In the genomic region with DNA sequence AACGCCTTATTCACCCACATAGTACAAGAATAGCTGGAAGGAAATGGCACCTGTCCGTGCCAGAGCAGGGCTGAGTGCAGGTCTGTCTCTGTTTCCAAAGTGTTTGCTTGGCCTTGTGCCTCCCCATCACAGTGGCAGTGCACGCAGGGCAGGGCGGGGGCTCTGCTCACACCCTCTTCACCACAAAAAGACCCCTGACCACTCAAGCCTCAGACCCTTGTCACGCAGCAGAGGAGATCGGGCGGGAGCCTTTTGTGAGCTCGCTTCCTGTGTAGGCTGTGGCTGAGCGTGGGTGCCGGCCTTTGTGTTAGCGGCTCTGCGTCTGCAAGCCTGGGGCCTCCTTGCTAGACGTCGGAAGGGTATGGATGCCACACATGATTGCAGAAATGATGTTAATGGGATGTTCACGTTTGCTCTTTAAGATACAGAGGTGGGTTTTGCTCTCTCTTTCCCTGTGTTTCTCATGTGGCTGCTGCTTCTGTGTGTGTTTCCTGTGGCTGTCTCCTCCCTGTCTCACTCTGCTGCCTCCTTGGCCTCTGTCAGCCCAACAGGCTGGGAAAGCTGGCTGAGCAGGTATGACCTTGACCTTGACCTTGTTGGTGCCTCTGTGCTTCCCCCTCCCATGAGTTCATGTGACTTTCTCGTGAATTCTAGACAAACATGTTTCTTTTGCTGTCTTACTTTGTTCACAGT, we compare ENCODE assay signal across 10 cellular contexts. TPM values are rescaled to one million over a fixed set of nuclear protein-coding genes. Genes with fewer than 3 reads are reported as not detected.
DNase-seq lines count a peak whose midpoint lies in the region; ATAC-seq and TF ChIP-seq lines count a peak whose summit lies in the region.
"Had no signal": no experiment of that assay in that cellular context is flagged by ENCODE, and none has a peak within 500 bp of the region (broad histone marks: within the 10 kb centered on the region; RNA-seq: fewer than 3 reads in every experiment).

No MANE protein-coding gene starts in this region.

- H3K4me3 Mint-ChIP-seq in effector memory CD8-positive, alpha-beta T cell = peak overlapping the region; percentile 72 to 76

- H3K79me2 ChIP-seq in GM23248 (ENCODE audit: insufficient read depth) = no peaks in the 10 kb centered on the region

- H3K27ac ChIP-seq in GM23248 = no peak overlapping the region

- no peaks in the 10 kb centered on the region for H3K27me3 ChIP-seq in GM23248 (replicated peaks; ENCODE audit: insufficient read depth)

- no peak overlapping the region for H3K9ac ChIP-seq in GM23248

- H3K9me3 Mint-ChIP-seq in effector memory CD8-positive, alpha-beta T cell = no peaks in the 10 kb centered on the region

- H3K36me3 ChIP-seq in GM23248 (ENCODE audit: low read depth) = peaks cover 12% of the 10 kb centered on the region; the same call in 1 of the 2 replicates

- H3F3A ChIP-seq in GM23248 (ENCODE audit: insufficient read depth) = no peaks in the 10 kb centered on the region

- no peaks in the 10 kb centered on the region for H3K9me2 ChIP-seq in GM23248 (ENCODE audit: insufficient read depth)

- WGBS in GM23248 (ENCODE audit: low coverage in 1 of 2, low lambda C conversion rate in 2 of 2, missing lambda C conversion rate in 2 of 2), 2 experiments = 82 to 84% methylated on average over 16 of the region's 16 CpGs

- TF ChIP-seq POLR2A in GM18526 (IDR thresholded peaks at IDR 0.05; ENCODE audit: extremely low read depth, insufficient read length) = peak; percentile 35

- no peaks in the 10 kb centered on the region for H3K27me3 Mint-ChIP-seq in effector memory CD8-positive, alpha-beta T cell

- H3K4me1 ChIP-seq in GM23248 (ENCODE audit: insufficient read depth) = no peaks in the 10 kb centered on the region

- in situ Hi-C loops in GM23248 (cut with MboI) = no loop called here

- no peaks in the 10 kb centered on the region for H4K20me1 ChIP-seq in GM23248 (ENCODE audit: insufficient read depth)

- no peak overlapping the region for H2AFZ ChIP-seq in GM23248

- H3K4me1 Mint-ChIP-seq in effector memory CD8-positive, alpha-beta T cell (ENCODE audit: low read depth in 2 of 2) = peaks cover 26 to 48% of the 10 kb centered on the region in 2 donors

- no peak overlapping the region for H3K4me2 ChIP-seq in GM23248 (ENCODE audit: unreplicated experiment)

- H3K27ac Mint-ChIP-seq in effector memory CD8-positive, alpha-beta T cell = peak overlapping the region; percentile 92 to 93

- peak; percentile 86 for ATAC-seq in effector memory CD8-positive, alpha-beta T cell (replicated peaks)
- no peak for ATAC-seq in HG02840 (IDR thresholded peaks at IDR 0.05; ENCODE audit: low FRiP score, unreplicated experiment)
- ATAC-seq in GM18867 (IDR thresholded peaks at IDR 0.05; ENCODE audit: unreplicated experiment) = no peak

- no peaks in the 10 kb centered on the region for H3K9me3 ChIP-seq in GM23248 (ENCODE audit: low read depth)

- H3K36me3 Mint-ChIP-seq in effector memory CD8-positive, alpha-beta T cell (ENCODE audit: insufficient read depth) = peaks cover 57% of the 10 kb centered on the region

- H3K4me3 ChIP-seq in GM23248 = no peak overlapping the region

- DNase-seq in activated CD4-positive, alpha-beta T cell treated with anti-CD3 and anti-CD28 coated beads, Interleukin-2, amount 50 U/mL, for 4 hours = peak; percentile 43 to 44
- DNase-seq in effector memory CD8-positive, alpha-beta T cell = peak; percentile 50 to 57 (median 52)
- DNase-seq in stimulated activated CD4-positive, alpha-beta T cell treated with anti-CD3 and anti-CD28 coated beads, Interleukin-4, amount 100 ng/mL, for 24 hours = peak; percentile 66
- DNase-seq in GM23248 = no peak
- DNase-seq in GM03348 (ENCODE audit: low spot score) = no peak
- DNase-seq: NCI-H146 had no signal

RNA-seq across cellular contexts. Expression of a gene that starts 45.4 kb away (rescaled TPM):
- not detected in 2 replicates for total RNA-seq in GM23248 (2014; rRNA removed; shearing (Covaris generic))
- polyA plus RNA-seq in GM23248 (2016; fragmentation: Nextera tagmentation; extraction: Ambion mirVana) = not detected in 2 replicates
- total RNA-seq: epithelial cell of proximal tubule had no signal

Comparison
In these comparisons a context has a peak if more than half of its experiments do, and no peak if none do; other contexts are left out.
1. DNase-seq: peak in activated CD4-positive, alpha-beta T cell treated with anti-CD3 and anti-CD28 coated beads, Interleukin-2, amount 50 U/mL, for 4 hours (2 of 2), effector memory CD8-positive, alpha-beta T cell (3 of 3) and stimulated activated CD4-positive, alpha-beta T cell treated with anti-CD3 and anti-CD28 coated beads, Interleukin-4, amount 100 ng/mL, for 24 hours (single experiment); none in GM23248 (single experiment) and GM03348 (single experiment).